1 cellular context compared by ENCODE assay signal in the genomic region with DNA sequence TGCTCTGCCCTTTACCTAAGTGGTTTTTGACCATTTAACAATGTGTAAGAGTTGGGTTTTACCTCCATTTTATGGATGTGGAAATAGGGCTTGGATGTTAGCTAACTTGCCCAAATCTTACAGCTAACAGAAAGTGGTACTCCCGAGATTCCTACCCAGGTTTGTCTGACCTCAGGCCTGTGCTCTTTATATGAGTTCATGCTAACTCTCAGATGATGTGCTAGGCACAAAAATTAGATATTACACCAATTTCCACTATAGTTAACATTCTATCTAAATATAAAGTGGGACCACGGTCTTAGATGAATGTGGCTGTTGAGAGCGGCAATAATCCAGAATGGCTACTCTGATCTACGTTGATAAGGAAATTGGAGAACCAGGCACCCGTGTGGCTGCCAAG.
TF ChIP-seq lines count a peak whose summit lies in the region.

Gene PTTG2, plus strand, starts transcription at position 301 of the 400 bp plus-strand sequence. Its CDS starts 37 bp downstream, at position 338.

TF ChIP-seq in HepG2, 621 proteins besides CTCF, POLR2A, EP300 and RAD21 (continued from another document):
- TF ChIP-seq ZNF138 (CRISPR knock-in tag; IDR thresholded peaks at IDR 0.05; ENCODE audit: low read depth) (no peak), ZMYM4 (CRISPR knock-in tag; IDR thresholded peaks at IDR 0.05) (no peak), ARID4A (CRISPR knock-in tag; IDR thresholded peaks at IDR 0.05; ENCODE audit: borderline replicate concordance) (no peak), SMARCC2 (IDR thresholded peaks at IDR 0.05) (no peak), NR3C1 (CRISPR knock-in tag; IDR thresholded peaks at IDR 0.05) (no peak), JUND (CRISPR knock-in tag; IDR thresholded peaks at IDR 0.05) (no peak), TGIF2 (CRISPR knock-in tag; IDR thresholded peaks at IDR 0.05) (no peak), SOX13 (IDR thresholded peaks at IDR 0.05) (no peak), SOX13 (CRISPR knock-in tag; conservative IDR thresholded peaks at IDR 0.05 in 1 of 2, IDR thresholded peaks at IDR 0.05 in 1 of 2) (no peak), ZNF800 (CRISPR knock-in tag; IDR thresholded peaks at IDR 0.05) (no peak), HIVEP1 (CRISPR knock-in tag; IDR thresholded peaks at IDR 0.05) (no peak)
- TF ChIP-seq, protein P1, sequence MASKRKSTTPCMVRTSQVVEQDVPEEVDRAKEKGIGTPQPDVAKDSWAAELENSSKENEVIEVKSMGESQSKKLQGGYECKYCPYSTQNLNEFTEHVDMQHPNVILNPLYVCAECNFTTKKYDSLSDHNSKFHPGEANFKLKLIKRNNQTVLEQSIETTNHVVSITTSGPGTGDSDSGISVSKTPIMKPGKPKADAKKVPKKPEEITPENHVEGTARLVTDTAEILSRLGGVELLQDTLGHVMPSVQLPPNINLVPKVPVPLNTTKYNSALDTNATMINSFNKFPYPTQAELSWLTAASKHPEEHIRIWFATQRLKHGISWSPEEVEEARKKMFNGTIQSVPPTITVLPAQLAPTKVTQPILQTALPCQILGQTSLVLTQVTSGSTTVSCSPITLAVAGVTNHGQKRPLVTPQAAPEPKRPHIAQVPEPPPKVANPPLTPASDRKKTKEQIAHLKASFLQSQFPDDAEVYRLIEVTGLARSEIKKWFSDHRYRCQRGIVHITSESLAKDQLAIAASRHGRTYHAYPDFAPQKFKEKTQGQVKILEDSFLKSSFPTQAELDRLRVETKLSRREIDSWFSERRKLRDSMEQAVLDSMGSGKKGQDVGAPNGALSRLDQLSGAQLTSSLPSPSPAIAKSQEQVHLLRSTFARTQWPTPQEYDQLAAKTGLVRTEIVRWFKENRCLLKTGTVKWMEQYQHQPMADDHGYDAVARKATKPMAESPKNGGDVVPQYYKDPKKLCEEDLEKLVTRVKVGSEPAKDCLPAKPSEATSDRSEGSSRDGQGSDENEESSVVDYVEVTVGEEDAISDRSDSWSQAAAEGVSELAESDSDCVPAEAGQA (IDR thresholded peaks at IDR 0.05; ENCODE audit: low read depth): no peak
- TF ChIP-seq, protein P1 (CRISPR knock-in tag; IDR thresholded peaks at IDR 0.05; ENCODE audit: borderline replicate concordance): no peak
- TF ChIP-seq, protein P2, sequence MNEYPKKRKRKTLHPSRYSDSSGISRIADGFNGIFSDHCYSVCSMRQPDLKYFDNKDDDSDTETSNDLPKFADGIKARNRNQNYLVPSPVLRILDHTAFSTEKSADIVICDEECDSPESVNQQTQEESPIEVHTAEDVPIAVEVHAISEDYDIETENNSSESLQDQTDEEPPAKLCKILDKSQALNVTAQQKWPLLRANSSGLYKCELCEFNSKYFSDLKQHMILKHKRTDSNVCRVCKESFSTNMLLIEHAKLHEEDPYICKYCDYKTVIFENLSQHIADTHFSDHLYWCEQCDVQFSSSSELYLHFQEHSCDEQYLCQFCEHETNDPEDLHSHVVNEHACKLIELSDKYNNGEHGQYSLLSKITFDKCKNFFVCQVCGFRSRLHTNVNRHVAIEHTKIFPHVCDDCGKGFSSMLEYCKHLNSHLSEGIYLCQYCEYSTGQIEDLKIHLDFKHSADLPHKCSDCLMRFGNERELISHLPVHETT (CRISPR knock-in tag; conservative IDR thresholded peaks at IDR 0.05): no peak
- TF ChIP-seq, protein P3, sequence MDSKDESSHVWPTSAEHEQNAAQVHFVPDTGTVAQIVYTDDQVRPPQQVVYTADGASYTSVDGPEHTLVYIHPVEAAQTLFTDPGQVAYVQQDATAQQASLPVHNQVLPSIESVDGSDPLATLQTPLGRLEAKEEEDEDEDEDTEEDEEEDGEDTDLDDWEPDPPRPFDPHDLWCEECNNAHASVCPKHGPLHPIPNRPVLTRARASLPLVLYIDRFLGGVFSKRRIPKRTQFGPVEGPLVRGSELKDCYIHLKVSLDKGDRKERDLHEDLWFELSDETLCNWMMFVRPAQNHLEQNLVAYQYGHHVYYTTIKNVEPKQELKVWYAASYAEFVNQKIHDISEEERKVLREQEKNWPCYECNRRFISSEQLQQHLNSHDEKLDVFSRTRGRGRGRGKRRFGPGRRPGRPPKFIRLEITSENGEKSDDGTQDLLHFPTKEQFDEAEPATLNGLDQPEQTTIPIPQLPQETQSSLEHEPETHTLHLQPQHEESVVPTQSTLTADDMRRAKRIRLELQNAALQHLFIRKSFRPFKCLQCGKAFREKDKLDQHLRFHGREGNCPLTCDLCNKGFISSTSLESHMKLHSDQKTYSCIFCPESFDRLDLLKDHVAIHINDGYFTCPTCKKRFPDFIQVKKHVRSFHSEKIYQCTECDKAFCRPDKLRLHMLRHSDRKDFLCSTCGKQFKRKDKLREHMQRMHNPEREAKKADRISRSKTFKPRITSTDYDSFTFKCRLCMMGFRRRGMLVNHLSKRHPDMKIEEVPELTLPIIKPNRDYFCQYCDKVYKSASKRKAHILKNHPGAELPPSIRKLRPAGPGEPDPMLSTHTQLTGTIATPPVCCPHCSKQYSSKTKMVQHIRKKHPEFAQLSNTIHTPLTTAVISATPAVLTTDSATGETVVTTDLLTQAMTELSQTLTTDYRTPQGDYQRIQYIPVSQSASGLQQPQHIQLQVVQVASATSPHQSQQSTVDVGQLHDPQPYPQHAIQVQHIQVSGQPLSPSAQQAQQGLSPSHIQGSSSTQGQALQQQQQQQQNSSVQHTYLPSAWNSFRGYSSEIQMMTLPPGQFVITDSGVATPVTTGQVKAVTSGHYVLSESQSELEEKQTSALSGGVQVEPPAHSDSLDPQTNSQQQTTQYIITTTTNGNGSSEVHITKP (CRISPR knock-in tag; IDR thresholded peaks at IDR 0.05; ENCODE audit: low read depth): no peak
